Comparison of ENCODE assay signal across 17 cellular contexts in the genomic region with DNA sequence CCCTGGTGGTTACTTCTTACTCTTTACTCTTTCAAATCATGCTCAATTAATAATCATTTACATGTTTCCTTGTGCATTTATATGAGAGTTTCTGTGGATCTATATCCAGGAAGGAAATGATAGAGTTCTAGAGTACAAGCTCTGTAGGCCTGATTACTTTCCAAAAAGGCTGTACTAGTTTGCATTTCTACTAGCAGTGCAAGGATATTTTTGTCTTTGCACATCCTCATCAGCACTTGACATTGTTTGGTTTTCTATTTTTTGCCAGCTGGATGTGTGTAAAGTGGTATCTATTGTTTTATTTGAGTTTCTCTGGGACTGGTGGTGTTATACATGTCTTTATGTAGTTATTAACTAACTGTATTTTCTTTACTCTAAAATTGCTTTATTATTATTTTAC. TPM values are rescaled to one million over a fixed set of nuclear protein-coding genes. Genes with fewer than 3 reads are reported as not detected.
DNase-seq lines count a peak whose midpoint lies in the region; ATAC-seq and TF ChIP-seq lines count a peak whose summit lies in the region.
"Had no signal": no experiment of that assay in that cellular context is flagged by ENCODE, and none has a peak within 500 bp of the region (broad histone marks: within the 10 kb centered on the region; RNA-seq: fewer than 3 reads in every experiment).

No MANE protein-coding gene starts in this region.

- no peak for TF ChIP-seq CTCF in colonic mucosa (IDR thresholded peaks at IDR 0.05)

- DNase-seq in NCI-H2029 treated with DMSO at 0.1 percent for 48 hours (lab: John Stamatoyannopoulos, UW) (peak; percentile 21), NCI-H2029 (lab: John Stamatoyannopoulos, UW) (no peak), Right ventricle myocardium superior (no peak), cardiac septum (ENCODE audit: low spot score) (no peak), DMS53 treated with DMSO at 0.1 percent for 48 hours (lab: John Stamatoyannopoulos, UW; ENCODE audit: unreplicated experiment) (peak; percentile 41), NCI-H345 treated with DMSO at 0.1 percent for 48 hours (lab: John Stamatoyannopoulos, UW; ENCODE audit: unreplicated experiment) (peak; percentile 9), colonic mucosa (no peak)
- DNase-seq: 8988T; CD4-positive, alpha-beta memory T cell; DMS153; DND-41; EL; HCEC 1CT had no signal

- H3K9me3 ChIP-seq in colonic mucosa: no peaks in the 10 kb centered on the region
- H3K9me3 ChIP-seq: BLaER1 had no signal

- no peaks in the 10 kb centered on the region for H3K36me3 ChIP-seq in colonic mucosa
- H3K36me3 ChIP-seq: BLaER1 had no signal

- intact Hi-C loops in Right ventricle myocardium superior (cut with DNase I) (no loop called here), cardiac septum (cut with DNase I) (no loop called here), colonic mucosa (cut with DNase I) (no loop called here)

- no peak overlapping the region for H3K9ac ChIP-seq in colonic mucosa (ENCODE audit: low read depth in 2 of 2, low read length in 2 of 2)
- H3K9ac ChIP-seq: BLaER1 had no signal

- no peaks in the 10 kb centered on the region for H3K4me1 ChIP-seq in colonic mucosa
- H3K4me1 ChIP-seq: BLaER1 had no signal

- H3K27ac ChIP-seq in colonic mucosa: no peak overlapping the region
- H3K27ac ChIP-seq: BLaER1 had no signal

- no peaks in the 10 kb centered on the region for H3K27me3 ChIP-seq in colonic mucosa
- H3K27me3 ChIP-seq: BLaER1 had no signal

- peak; percentile 74 for ATAC-seq in Right ventricle myocardium superior (ENCODE audit: poor library complexity)
- ATAC-seq: GM23338 had no signal

- no peak overlapping the region for H3K4me3 ChIP-seq in colonic mucosa
- H3K4me3 ChIP-seq: BLaER1, GM23338 had no signal

RNA-seq across cellular contexts. Expression of gene SLC7A14, which starts 19.6 kb away (rescaled TPM):
- total RNA-seq in Right ventricle myocardium superior (not detected), cardiac septum (not detected), colonic mucosa (under 1 TPM; 0.05 to 0.56 TPM)
- total RNA-seq: A673; CD4-positive, alpha-beta memory T cell; HT-29 had no signal

Comparison
In these comparisons a context has a peak if more than half of its experiments do, and no peak if none do; other contexts are left out.
1. DNase-seq: peak in NCI-H2029 treated with DMSO at 0.1 percent for 48 hours (single experiment), DMS53 treated with DMSO at 0.1 percent for 48 hours (single experiment) and NCI-H345 treated with DMSO at 0.1 percent for 48 hours (single experiment); none in NCI-H2029 (single experiment), Right ventricle myocardium superior (single experiment), cardiac septum (single experiment) and colonic mucosa (single experiment).